Comparison of ENCODE assay signal across 21 cellular contexts in the genomic region with DNA sequence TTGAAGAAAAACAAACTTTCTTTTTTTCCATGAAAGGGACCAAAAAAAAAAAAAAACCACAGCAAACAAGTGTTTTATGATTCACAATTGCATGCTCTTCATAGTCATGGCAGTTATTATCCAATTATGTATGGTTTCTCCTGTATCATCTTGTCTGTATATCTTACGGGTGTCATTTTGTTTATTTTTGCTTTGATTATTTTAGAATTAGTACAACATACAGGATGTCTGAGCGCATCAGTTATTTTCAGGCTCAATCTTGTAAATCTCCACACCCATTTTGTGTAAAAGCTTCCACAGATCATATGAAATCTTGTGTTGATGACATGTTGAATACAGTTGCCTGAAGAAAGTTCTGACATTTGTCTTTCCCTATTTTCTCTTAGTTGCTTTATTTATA.
DNase-seq lines count a peak whose midpoint lies in the region; ATAC-seq, FAIRE-seq and TF ChIP-seq lines count a peak whose summit lies in the region.
"Had no signal": no experiment of that assay in that cellular context is flagged by ENCODE, and none has a peak within 500 bp of the region (broad histone marks: within the 10 kb centered on the region; RNA-seq: fewer than 3 reads in every experiment).

No MANE protein-coding gene starts in this region.

- H3K4me2 ChIP-seq in HCT116 (ENCODE audit: low read length) (no peak overlapping the region), skeletal muscle satellite cell (ENCODE audit: low read length) (peak overlapping the region; percentile 17)

- no peaks in the 10 kb centered on the region for H3K27me3 Mint-ChIP-seq in Calu3 (ENCODE audit: unreplicated experiment)
- H3K27me3 Mint-ChIP-seq in endothelial cell (ENCODE audit: unreplicated experiment), result no peaks in the 10 kb centered on the region
- H3K27me3 Mint-ChIP-seq: CD4-positive, alpha-beta T cell had no signal

- H3K9me3 Mint-ChIP-seq in Calu3 (ENCODE audit: low read depth, unreplicated experiment), result no peaks in the 10 kb centered on the region
- no peaks in the 10 kb centered on the region for H3K9me3 Mint-ChIP-seq in endothelial cell (ENCODE audit: unreplicated experiment)
- H3K9me3 Mint-ChIP-seq: CD4-positive, alpha-beta T cell had no signal

- H3K27ac Mint-ChIP-seq in Calu3 (ENCODE audit: unreplicated experiment) (peak overlapping the region; percentile 33), endothelial cell (ENCODE audit: unreplicated experiment) (no peak overlapping the region)
- H3K27ac Mint-ChIP-seq: CD4-positive, alpha-beta T cell had no signal

- H3K9me3 ChIP-seq in HCT116 (ENCODE audit: control insufficient read depth in 1 of 2, insufficient read depth in 1 of 2, low read depth in 1 of 2, low read length in 2 of 2) (no peaks in the 10 kb centered on the region), skeletal muscle satellite cell (replicated peaks; ENCODE audit: low read length) (no peaks in the 10 kb centered on the region)
- H3K9me3 ChIP-seq: A549, BE2C had no signal

- H3K36me3 ChIP-seq in HCT116 (ENCODE audit: control insufficient read depth in 1 of 2, insufficient read depth in 2 of 2, low read length in 2 of 2), result no peaks in the 10 kb centered on the region
- no peaks in the 10 kb centered on the region for H3K36me3 ChIP-seq in bronchial epithelial cell (ENCODE audit: control insufficient read depth, insufficient read depth, low read length)
- no peaks in the 10 kb centered on the region for H3K36me3 ChIP-seq in skeletal muscle satellite cell (ENCODE audit: insufficient read depth, low read length)
- H3K36me3 ChIP-seq: BE2C had no signal

- H4K20me1 ChIP-seq in HCT116 (ENCODE audit: insufficient read depth), result no peaks in the 10 kb centered on the region

- no peak for FAIRE-seq in bronchial epithelial cell (lab: Jason Lieb, UNC)
- FAIRE-seq: A549, GM18507, H54 had no signal

- no peaks in the 10 kb centered on the region for H3K27me3 ChIP-seq in HCT116 (ENCODE audit: insufficient read depth, low read length)
- no peaks in the 10 kb centered on the region for H3K27me3 ChIP-seq in bronchial epithelial cell (ENCODE audit: control insufficient read depth, insufficient read depth, low read length)
- H3K27me3 ChIP-seq in skeletal muscle satellite cell (ENCODE audit: control insufficient read depth, insufficient read depth, low read length), result no peaks in the 10 kb centered on the region

- H3K79me2 ChIP-seq in HCT116 (ENCODE audit: insufficient read depth, low read length), result no peaks in the 10 kb centered on the region

- H3K4me1 Mint-ChIP-seq in Calu3 (ENCODE audit: low read depth, unreplicated experiment), result no peaks in the 10 kb centered on the region
- H3K4me1 Mint-ChIP-seq in endothelial cell (ENCODE audit: unreplicated experiment), result no peaks in the 10 kb centered on the region

- TF ChIP-seq RAD21 in HCT116 (IDR thresholded peaks at IDR 0.05; ENCODE audit: low read depth), result no peak

- H3K36me3 Mint-ChIP-seq in Calu3 (ENCODE audit: insufficient read depth, unreplicated experiment), result peaks cover 4% of the 10 kb centered on the region
- no peaks in the 10 kb centered on the region for H3K36me3 Mint-ChIP-seq in endothelial cell (ENCODE audit: low read depth, unreplicated experiment)

- H3K4me3 ChIP-seq in HCT116 (replicated peaks in 1 of 2; ENCODE audit: low read depth in 1 of 2, low read length in 2 of 2) (no peak overlapping the region), bronchial epithelial cell (ENCODE audit: low read depth, low read length) (no peak overlapping the region), skeletal muscle satellite cell (ENCODE audit: low read length) (no peak overlapping the region)
- H3K4me3 ChIP-seq: A549 had no signal

- RAD21 ChIA-PET in HCT116 (lab: Charles Lee; ENCODE audit: low non-redundant PET in 1 of 2, low total read pairs in 2 of 2, uncharacterized antibody in 2 of 2, unreplicated experiment in 2 of 2), result no interaction called here

- POLR2A ChIA-PET in HCT116 (lab: Charles Lee), result no interaction called here

- no peak for ATAC-seq in HCT116
- ATAC-seq: A549 had no signal

- no peak for TF ChIP-seq POLR2A in HCT116 (IDR thresholded peaks at IDR 0.05; ENCODE audit: borderline replicate concordance, extremely low read depth, insufficient read depth, insufficient read length)

- CTCF ChIA-PET in Calu3 (lab: Charles Lee) (no interaction called here), HCT116 (lab: Charles Lee) (no interaction called here)

- H3K9me2 ChIP-seq in HCT116 (ENCODE audit: insufficient read depth), result no peaks in the 10 kb centered on the region

- BruUV-seq in Calu3 (replicated peaks; lab: Mats Ljungman, UMichigan), result no TSS peak
- no TSS peak for BruUV-seq in HCT116 (replicated peaks; lab: Mats Ljungman, UMichigan)

- no peak overlapping the region for H3K27ac ChIP-seq in HCT116 (ENCODE audit: low read depth, low read length)

- TF ChIP-seq CTCF in Calu3 (IDR thresholded peaks at IDR 0.05; ENCODE audit: unreplicated experiment) (no peak), HCT116 (IDR thresholded peaks at IDR 0.05 in 2 of 3, conservative IDR thresholded peaks at IDR 0.05 in 1 of 3; ENCODE audit: borderline replicate concordance in 1 of 3, insufficient read depth in 1 of 3, low read depth in 2 of 3, low read length in 2 of 3) (no peak), bronchial epithelial cell (IDR thresholded peaks at IDR 0.05; ENCODE audit: insufficient read depth, low read length, severe bottlenecking) (no peak), endothelial cell (IDR thresholded peaks at IDR 0.05; ENCODE audit: unreplicated experiment) (no peak)

- intact Hi-C loops in Calu3 (cut with micrococcal nuclease; ENCODE audit: unreplicated experiment) (no loop called here), HCT116 (cut with micrococcal nuclease) (no loop called here)

- DNase-seq in Calu3, result no peak
- no peak for DNase-seq in HCT116 (ENCODE audit: low read depth, low spot score)
- peak; percentile 72 for DNase-seq in bronchial epithelial cell (ENCODE audit: low read depth)
- DNase-seq in KG1 (lab: John Stamatoyannopoulos, UW), result no peak
- no peak for DNase-seq in endothelial cell (ENCODE audit: low spot score)
- no peak for DNase-seq in CD1c-positive myeloid dendritic cell (ENCODE audit: extremely low spot score)
- DNase-seq: BE2C; CD4-positive, alpha-beta T cell; DMS153; GDM1; Kasumi-1; MM.1S; NCI-H1048; NCI-H1417 treated with DMSO at 0.1 percent for 48 hours; NCI-H187; NCI-H2107; T-helper 1 cell had no signal

- no peak overlapping the region for H3K4me3 Mint-ChIP-seq in Calu3 (ENCODE audit: low read depth, unreplicated experiment)
- no peak overlapping the region for H3K4me3 Mint-ChIP-seq in endothelial cell (ENCODE audit: unreplicated experiment)
- H3K4me3 Mint-ChIP-seq: CD4-positive, alpha-beta T cell had no signal

- H2AFZ ChIP-seq in HCT116 (ENCODE audit: low read depth, low read length, poor library complexity, severe bottlenecking), result peak overlapping the region; percentile 24

- H3K4me1 ChIP-seq in HCT116 (ENCODE audit: control insufficient read depth in 1 of 2, insufficient read depth in 2 of 2, low read length in 2 of 2) (peaks cover 19 to 51% of the 10 kb centered on the region in 2 experiments), skeletal muscle satellite cell (ENCODE audit: control insufficient read depth, insufficient read depth, low read length) (peaks cover 69% of the 10 kb centered on the region)
- H3K4me1 ChIP-seq: BE2C had no signal

- H3K9ac ChIP-seq in HCT116 (ENCODE audit: low read length) (no peak overlapping the region), skeletal muscle satellite cell (ENCODE audit: low read depth, low read length) (peak overlapping the region; percentile 61)

TF ChIP-seq in HCT116, 20 proteins besides CTCF, POLR2A, EP300 and RAD21:
- TF ChIP-seq YY1 (IDR thresholded peaks at IDR 0.05; ENCODE audit: extremely low read depth, insufficient replicate concordance, low read depth, low read length) (no peak), CBX3 (IDR thresholded peaks at IDR 0.05; ENCODE audit: low read depth) (no peak), SRF (IDR thresholded peaks at IDR 0.05; ENCODE audit: low read depth) (no peak), EZH2phosphoT487 (IDR thresholded peaks at IDR 0.05; ENCODE audit: borderline replicate concordance) (no peak), ZNF274 (IDR thresholded peaks at IDR 0.05; ENCODE audit: low read depth, low read length) (no peak), FOSL1 (IDR thresholded peaks at IDR 0.05; ENCODE audit: low read depth) (no peak), CEBPB (IDR thresholded peaks at IDR 0.05; ENCODE audit: low read depth) (no peak)
- TF ChIP-seq, protein P1, sequence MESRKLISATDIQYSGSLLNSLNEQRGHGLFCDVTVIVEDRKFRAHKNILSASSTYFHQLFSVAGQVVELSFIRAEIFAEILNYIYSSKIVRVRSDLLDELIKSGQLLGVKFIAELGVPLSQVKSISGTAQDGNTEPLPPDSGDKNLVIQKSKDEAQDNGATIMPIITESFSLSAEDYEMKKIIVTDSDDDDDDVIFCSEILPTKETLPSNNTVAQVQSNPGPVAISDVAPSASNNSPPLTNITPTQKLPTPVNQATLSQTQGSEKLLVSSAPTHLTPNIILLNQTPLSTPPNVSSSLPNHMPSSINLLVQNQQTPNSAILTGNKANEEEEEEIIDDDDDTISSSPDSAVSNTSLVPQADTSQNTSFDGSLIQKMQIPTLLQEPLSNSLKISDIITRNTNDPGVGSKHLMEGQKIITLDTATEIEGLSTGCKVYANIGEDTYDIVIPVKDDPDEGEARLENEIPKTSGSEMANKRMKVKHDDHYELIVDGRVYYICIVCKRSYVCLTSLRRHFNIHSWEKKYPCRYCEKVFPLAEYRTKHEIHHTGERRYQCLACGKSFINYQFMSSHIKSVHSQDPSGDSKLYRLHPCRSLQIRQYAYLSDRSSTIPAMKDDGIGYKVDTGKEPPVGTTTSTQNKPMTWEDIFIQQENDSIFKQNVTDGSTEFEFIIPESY (IDR thresholded peaks at IDR 0.05; ENCODE audit: extremely low read depth, insufficient replicate concordance, low read length), result no peak
